10 cellular contexts compared by ENCODE assay signal in the genomic region with DNA sequence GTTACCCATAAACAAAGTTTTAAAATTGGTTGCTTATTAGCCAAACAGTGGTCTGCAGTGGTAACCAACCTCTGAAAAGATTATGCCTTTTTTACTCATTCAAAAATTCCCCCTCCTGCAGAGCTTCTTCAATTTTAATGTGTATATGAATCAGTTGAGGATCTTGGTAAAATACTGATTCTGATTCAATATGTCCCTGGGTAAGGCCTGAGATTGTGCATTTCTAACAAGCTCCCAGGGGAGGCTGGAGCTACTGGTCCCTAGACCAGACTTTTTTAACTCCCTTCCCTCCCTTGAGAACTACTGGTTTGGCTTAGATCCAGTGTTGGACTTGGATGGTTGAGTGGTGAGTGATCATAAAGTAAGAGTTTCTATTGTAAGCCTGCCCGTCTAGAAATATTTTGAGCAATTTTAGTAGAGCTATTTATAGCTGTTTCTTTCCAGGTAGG.
DNase-seq lines count a peak whose midpoint lies in the region; ATAC-seq and TF ChIP-seq lines count a peak whose summit lies in the region.
"Had no signal": no experiment of that assay in that cellular context is flagged by ENCODE, and none has a peak within 500 bp of the region (broad histone marks: within the 10 kb centered on the region; RNA-seq: fewer than 3 reads in every experiment).

No MANE protein-coding gene starts in this region.

- H3K9me3 ChIP-seq in HEK293 (ENCODE audit: control insufficient read depth, insufficient read depth, low read depth, low read length) = no peaks in the 10 kb centered on the region
- no peaks in the 10 kb centered on the region for H3K9me3 ChIP-seq in OCI-LY3 (ENCODE audit: insufficient read depth, low read length)

- H3K9ac ChIP-seq in OCI-LY3 (ENCODE audit: low read length) = no peak overlapping the region; the same call in 1 of the 2 replicates

- H3K36me3 ChIP-seq in GM06990 (ENCODE audit: control insufficient read depth, insufficient read depth, low read length) (no peaks in the 10 kb centered on the region; the same call in 1 of the 2 replicates), HEK293 (ENCODE audit: control insufficient read depth in 2 of 2, insufficient read depth in 1 of 2, low read length in 2 of 2) (no peaks in the 10 kb centered on the region), OCI-LY3 (replicated peaks; ENCODE audit: low read depth, low read length) (no peaks in the 10 kb centered on the region)

- peak; percentile 68 for ATAC-seq in foreskin keratinocyte
- ATAC-seq in GM21447 (IDR thresholded peaks at IDR 0.05; ENCODE audit: unreplicated experiment) = no peak
- ATAC-seq in left lobe of liver = no peak

- H3K27me3 ChIP-seq in GM06990 (replicated peaks; ENCODE audit: control insufficient read depth, insufficient read depth, low read length) (no peaks in the 10 kb centered on the region), OCI-LY3 (ENCODE audit: low read depth, low read length) (no peaks in the 10 kb centered on the region), foreskin keratinocyte (no peaks in the 10 kb centered on the region)

- CTCF ChIA-PET in HEK293 (lab: Yijun Ruan, JAX) = interaction anchor here (1.1 kb wide), 1 partner anchor 11 kb away, joined by 3 read pairs; no protein-coding TSS in a partner anchor

- DNase-seq in GM06990 (ENCODE audit: extremely low read depth, insufficient read length) (peak; percentile 53), foreskin keratinocyte (peak; percentile 43 to 83), occipital lobe (lab: John Stamatoyannopoulos, UW) (no peak), NOMO-1 treated with dmso at 0.1 percent for 144 hours (lab: John Stamatoyannopoulos, UW; ENCODE audit: unreplicated experiment) (no peak), left lobe of liver (ENCODE audit: low spot score) (no peak)
- DNase-seq: activated CD4-positive, alpha-beta T cell treated with anti-CD3 and anti-CD28 coated beads for 1 hour; NCI-H2081 treated with DMSO at 0.1 percent for 48 hours had no signal

- no peaks in the 10 kb centered on the region for H3K79me2 ChIP-seq in OCI-LY3 (ENCODE audit: low read length)

- H3K4me2 ChIP-seq in OCI-LY3 (ENCODE audit: low read length) = peak overlapping the region; percentile 58

- POLR2A ChIA-PET in HEK293 (lab: Yijun Ruan, JAX) = no interaction called here

- no peak overlapping the region for H2AFZ ChIP-seq in OCI-LY3 (ENCODE audit: low read depth, low read length)

- TF ChIP-seq CTCF in GM06990 (IDR thresholded peaks at IDR 0.05; ENCODE audit: insufficient read depth, low read length, poor library complexity, severe bottlenecking) (no peak), HEK293 (tag by site-specific recombination; IDR thresholded peaks at IDR 0.05) (no peak), OCI-LY3 (IDR thresholded peaks at IDR 0.05; ENCODE audit: low read depth, low read length) (no peak), foreskin keratinocyte (conservative IDR thresholded peaks at IDR 0.05) (no peak)

- H3K4me3 ChIP-seq in GM06990 (replicated peaks; ENCODE audit: low read depth, low read length) = no peak overlapping the region
- H3K4me3 ChIP-seq in HEK293 (ENCODE audit: low read depth, low read length) = no peak overlapping the region
- H3K4me3 ChIP-seq in OCI-LY3 (ENCODE audit: low read length) = peak overlapping the region; percentile 9

- H3K27ac ChIP-seq in HEK293 (ENCODE audit: extremely low read depth, low read depth, low read length) = no peak overlapping the region
- peak overlapping the region; percentile 49 for H3K27ac ChIP-seq in OCI-LY3 (ENCODE audit: low read length)
- no peak overlapping the region for H3K27ac ChIP-seq in foreskin keratinocyte

- 0 out of 2 replicates have a peak, but pooled peaks cover 2% of the 10 kb centered on the region for H3K4me1 ChIP-seq in HEK293 (ENCODE audit: control insufficient read depth, insufficient read depth, low read length)
- peaks cover 54% of the 10 kb centered on the region for H3K4me1 ChIP-seq in OCI-LY3 (ENCODE audit: low read length)
- H3K4me1 ChIP-seq in foreskin keratinocyte = peaks cover 7% of the 10 kb centered on the region

- H4K20me1 ChIP-seq in OCI-LY3 (ENCODE audit: insufficient read depth, low read length) = no peaks in the 10 kb centered on the region

TF ChIP-seq in HEK293, 187 proteins besides CTCF, POLR2A, EP300 and RAD21:
- TF ChIP-seq ZBTB8A (tag by site-specific recombination; IDR thresholded peaks at IDR 0.05) (no peak), OSR2 (tag by site-specific recombination; IDR thresholded peaks at IDR 0.05) (peak; percentile 71), ZNF658 (tag by site-specific recombination; IDR thresholded peaks at IDR 0.05) (no peak)
- TF ChIP-seq, protein P1, sequence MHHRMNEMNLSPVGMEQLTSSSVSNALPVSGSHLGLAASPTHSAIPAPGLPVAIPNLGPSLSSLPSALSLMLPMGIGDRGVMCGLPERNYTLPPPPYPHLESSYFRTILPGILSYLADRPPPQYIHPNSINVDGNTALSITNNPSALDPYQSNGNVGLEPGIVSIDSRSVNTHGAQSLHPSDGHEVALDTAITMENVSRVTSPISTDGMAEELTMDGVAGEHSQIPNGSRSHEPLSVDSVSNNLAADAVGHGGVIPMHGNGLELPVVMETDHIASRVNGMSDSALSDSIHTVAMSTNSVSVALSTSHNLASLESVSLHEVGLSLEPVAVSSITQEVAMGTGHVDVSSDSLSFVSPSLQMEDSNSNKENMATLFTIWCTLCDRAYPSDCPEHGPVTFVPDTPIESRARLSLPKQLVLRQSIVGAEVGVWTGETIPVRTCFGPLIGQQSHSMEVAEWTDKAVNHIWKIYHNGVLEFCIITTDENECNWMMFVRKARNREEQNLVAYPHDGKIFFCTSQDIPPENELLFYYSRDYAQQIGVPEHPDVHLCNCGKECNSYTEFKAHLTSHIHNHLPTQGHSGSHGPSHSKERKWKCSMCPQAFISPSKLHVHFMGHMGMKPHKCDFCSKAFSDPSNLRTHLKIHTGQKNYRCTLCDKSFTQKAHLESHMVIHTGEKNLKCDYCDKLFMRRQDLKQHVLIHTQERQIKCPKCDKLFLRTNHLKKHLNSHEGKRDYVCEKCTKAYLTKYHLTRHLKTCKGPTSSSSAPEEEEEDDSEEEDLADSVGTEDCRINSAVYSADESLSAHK (tag by site-specific recombination; IDR thresholded peaks at IDR 0.05) = peak; percentile 50; the same call in 1 of the 2 replicates

Comparison
In these comparisons a context has a peak if more than half of its experiments do, and no peak if none do; other contexts are left out.
1. DNase-seq: peak in GM06990 (single experiment) and foreskin keratinocyte (2 of 2); none in occipital lobe (single experiment), NOMO-1 treated with dmso at 0.1 percent for 144 hours (single experiment) and left lobe of liver (single experiment).